In genomic region chr15:55281517-55282227, GRCh38 we compare ENCODE assay signal across 9 cellular contexts. TPM values are rescaled to one million over a fixed set of nuclear protein-coding genes. Genes with fewer than 3 reads are reported as not detected.
A peak's percentile ranks its signal among the peaks of the same experiment; 100 is the strongest.
DNase-seq lines count a peak whose midpoint lies in the region; ATAC-seq and TF ChIP-seq lines count a peak whose summit lies in the region.
"Had no signal": no experiment of that assay in that cellular context is flagged by ENCODE, and none has a peak within 500 bp of the region (broad histone marks: within the 10 kb centered on the region; RNA-seq: fewer than 3 reads in every experiment).

No MANE protein-coding gene starts in this region.

- TF ChIP-seq CTCF in CD4-positive, alpha-beta T cell (IDR thresholded peaks at IDR 0.05), result no peak
- TF ChIP-seq CTCF in astrocyte of the cerebellum (IDR thresholded peaks at IDR 0.05; ENCODE audit: low read depth, low read length, missing control alignments) (peak; percentile 2), coronary artery (IDR thresholded peaks at IDR 0.05) (no peak)

- H3K27me3 ChIP-seq in CD4-positive, alpha-beta T cell (ENCODE audit: control insufficient read depth, insufficient read depth, low read length), result no peaks in the 10 kb centered on the region

- peaks cover 96% of the 10 kb centered on the region for H3K4me1 Mint-ChIP-seq in CD4-positive, alpha-beta T cell (ENCODE audit: low read depth)
- peaks cover 54 to 84% (median 74%) of the 10 kb centered on the region in 3 donors for H3K4me1 Mint-ChIP-seq in naive B cell

- H3K4me3 ChIP-seq in astrocyte of the cerebellum (ENCODE audit: low read depth, low read length), result no peak overlapping the region
- H3K4me3 ChIP-seq in coronary artery, result no peak overlapping the region

- intact Hi-C loops in CD4-positive, alpha-beta T cell (cut with DNase I, micrococcal nuclease), result loop anchor here in 1 of 2 experiments (1.0 kb wide), 1 partner anchor 9 kb away; no protein-coding TSS in a partner anchor

- peak; percentile 30 for ATAC-seq in CD4-positive, alpha-beta T cell (ENCODE audit: poor library complexity)
- ATAC-seq in naive B cell (ENCODE audit: low read depth in 2 of 2), result peak in 1 of 2 donors; percentile 41

- POLR2A ChIA-PET in CD4-positive, alpha-beta T cell (lab: Charles Lee), result interaction anchor here (0.6 to 1.8 kb wide), 8 partner anchors 11 to 1132 kb away, joined by 3 to 7 read pairs (median 4); partner anchors contain the start of genes PIGB, PIGBOS1 and RSL24D1

- no peak for DNase-seq in CD4-positive, alpha-beta T cell
- DNase-seq in Kasumi-1 (lab: John Stamatoyannopoulos, UW), result peak; percentile 49 to 65
- no peak for DNase-seq in astrocyte of the cerebellum (ENCODE audit: low read depth)
- no peak for DNase-seq in naive B cell
- DNase-seq in NCI-H2227 treated with DMSO at 0.1 percent for 48 hours (lab: John Stamatoyannopoulos, UW), result no peak
- DNase-seq in A172 (ENCODE audit: low spot score), result no peak
- no peak for DNase-seq in coronary artery (ENCODE audit: low spot score)
- no peak for DNase-seq in NK-92 (lab: John Stamatoyannopoulos, UW; ENCODE audit: unreplicated experiment)
- DNase-seq: NCI-H1694 treated with DMSO at 0.1 percent for 48 hours had no signal

- in situ Hi-C loops in astrocyte of the cerebellum (cut with HindIII; ENCODE audit: low sequenced_read_pairs), result no loop called here

- peak overlapping the region; percentile 18 for H3K4me3 Mint-ChIP-seq in CD4-positive, alpha-beta T cell
- no peak overlapping the region for H3K4me3 Mint-ChIP-seq in naive B cell

- H3K27ac ChIP-seq in CD4-positive, alpha-beta T cell (ENCODE audit: low read depth, low read length), result peak overlapping the region; percentile 14
- H3K27ac ChIP-seq in coronary artery, result peak overlapping the region in 1 of 2 donors; percentile 52

- CTCF ChIA-PET in CD4-positive, alpha-beta T cell (lab: Charles Lee), result no interaction called here

- H3K36me3 Mint-ChIP-seq in CD4-positive, alpha-beta T cell (ENCODE audit: low read depth), result no peaks in the 10 kb centered on the region
- H3K36me3 Mint-ChIP-seq in naive B cell, result no peaks in the 10 kb centered on the region

- H3K9me3 Mint-ChIP-seq in CD4-positive, alpha-beta T cell, result no peaks in the 10 kb centered on the region
- H3K9me3 Mint-ChIP-seq in naive B cell, result peaks cover 0 to 4% (median 0%) of the 10 kb centered on the region in 7 donors

- H3K27ac Mint-ChIP-seq in CD4-positive, alpha-beta T cell, result peak overlapping the region; percentile 94
- H3K27ac Mint-ChIP-seq in naive B cell, result peak overlapping the region; percentile 5 to 67 (median 42)

- no peaks in the 10 kb centered on the region for H3K9me3 ChIP-seq in CD4-positive, alpha-beta T cell (ENCODE audit: control insufficient read depth, low read length)

- H3K27me3 Mint-ChIP-seq in CD4-positive, alpha-beta T cell, result no peaks in the 10 kb centered on the region
- H3K27me3 Mint-ChIP-seq in naive B cell, result no peaks in the 10 kb centered on the region

RNA-seq across cellular contexts. Expression of gene RAB27A, which starts 7.9 kb away (rescaled TPM):
- total RNA-seq in CD4-positive, alpha-beta T cell, result 1 to 10 TPM; 9.0 TPM
- 10 to 100 TPM; 23.5 to 32.7 (median 29.7) TPM for polyA plus RNA-seq in naive B cell (ENCODE audit: low read depth in 6 of 6)
- 5.3 and 17.0 TPM in 2 replicates for total RNA-seq in A172 (2014; rRNA removed; shearing (Covaris generic))

RNA-seq across cellular contexts. Expression of gene PIGBOS1, which starts 37.3 kb away (rescaled TPM):
- 10 to 100 TPM in 1 of 2 experiments, 1 to 10 TPM in 1; 6.2 to 10.1 TPM for total RNA-seq in CD4-positive, alpha-beta T cell
- 10 to 100 TPM; 27.5 to 61.5 (median 39.0) TPM for polyA plus RNA-seq in naive B cell (ENCODE audit: low read depth in 6 of 6)
- total RNA-seq in A172 (2014; rRNA removed; shearing (Covaris generic)), result 17.7 and 26.6 TPM in 2 replicates

RNA-seq across cellular contexts. Expression of gene PIGB, which starts 37.4 kb away (rescaled TPM):
- total RNA-seq in CD4-positive, alpha-beta T cell, result 10 to 100 TPM; 21.5 to 21.6 TPM
- 10 to 100 TPM; 17.0 to 27.2 (median 24.1) TPM for polyA plus RNA-seq in naive B cell (ENCODE audit: low read depth in 6 of 6)
- 15.1 and 18.2 TPM in 2 replicates for total RNA-seq in A172 (2014; rRNA removed; shearing (Covaris generic))

Comparison
In these comparisons a context has a peak if more than half of its experiments do, and no peak if none do; other contexts are left out.
1. DNase-seq: peak in Kasumi-1 (2 of 2); none in CD4-positive, alpha-beta T cell (0 of 10), astrocyte of the cerebellum (single experiment), naive B cell (single experiment), NCI-H2227 treated with DMSO at 0.1 percent for 48 hours (single experiment), A172 (single experiment), coronary artery (single experiment) and NK-92 (single experiment).